Comparison of ENCODE assay signal across 8 cellular contexts in the genomic region with DNA sequence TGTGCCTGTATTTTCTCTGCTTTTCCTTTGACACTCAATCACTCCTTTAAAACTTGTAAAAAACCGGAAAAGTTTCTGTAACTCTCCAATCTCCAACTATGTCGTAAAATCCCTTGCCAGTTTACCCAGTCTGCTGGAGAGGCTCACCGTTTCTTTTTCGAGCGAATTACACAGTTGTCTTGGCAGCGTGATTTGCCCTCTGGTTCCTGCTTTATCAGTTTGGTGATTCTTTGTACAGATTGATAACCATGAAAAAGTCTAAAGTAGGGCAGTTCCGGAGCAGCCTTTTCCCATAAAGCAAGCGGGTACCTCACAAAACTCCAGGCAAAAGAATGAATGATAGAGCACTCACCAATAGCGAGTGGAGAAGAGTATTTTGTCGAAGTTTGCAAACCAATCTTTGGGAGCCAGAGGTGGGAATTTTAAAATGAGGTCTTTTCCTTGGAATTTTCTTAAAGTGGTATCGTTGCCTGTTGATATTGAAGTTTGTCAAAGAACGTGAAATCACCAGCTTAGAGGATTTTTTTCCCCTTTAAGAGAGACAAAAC. TPM values are rescaled to one million over a fixed set of nuclear protein-coding genes. Genes with fewer than 3 reads are reported as not detected.
DNase-seq lines count a peak whose midpoint lies in the region; ATAC-seq and TF ChIP-seq lines count a peak whose summit lies in the region.

A gene with protein sequence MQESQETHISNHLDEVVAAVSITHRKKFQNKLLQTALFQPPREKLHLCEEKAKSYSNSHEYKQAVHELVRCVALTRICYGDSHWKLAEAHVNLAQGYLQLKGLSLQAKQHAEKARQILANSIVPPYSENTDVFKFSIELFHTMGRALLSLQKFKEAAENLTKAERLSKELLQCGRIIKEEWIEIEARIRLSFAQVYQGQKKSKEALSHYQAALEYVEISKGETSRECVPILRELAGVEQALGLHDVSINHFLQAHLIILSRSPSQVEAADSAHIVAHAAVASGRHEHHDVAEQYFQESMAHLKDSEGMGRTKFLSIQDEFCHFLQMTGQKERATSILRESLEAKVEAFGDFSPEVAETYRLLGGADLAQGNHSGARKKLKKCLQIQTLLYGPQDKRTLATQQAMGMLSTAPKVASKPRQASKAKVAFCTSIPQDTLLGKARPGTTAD (minus strand): TSS at position 312 of the 548 bp plus-strand sequence. CDS start 20,869 bp downstream, outside the sequence.

- no peak for TF ChIP-seq RAD21 in liver (IDR thresholded peaks at IDR 0.05)

- H3K27ac ChIP-seq in liver (ENCODE audit: low read depth in 1 of 2, low read length in 2 of 2): peak within 1 kb of the TSS; percentile 73 to 90

- no peak for TF ChIP-seq CTCF in liver (IDR thresholded peaks at IDR 0.05; ENCODE audit: low read depth, low read length, missing input control)
- no peak for TF ChIP-seq CTCF in subcutaneous adipose tissue (IDR thresholded peaks at IDR 0.05; ENCODE audit: low read depth)

- H3K9me3 ChIP-seq in NT2/D1 (ENCODE audit: insufficient read depth, low read length) (no peaks in the 10 kb centered on the region), liver (ENCODE audit: control insufficient read depth in 4 of 4, low read length in 3 of 4) (no peaks in the 10 kb centered on the region)

- DNase-seq in GM04503 (ENCODE audit: low read depth) (peak; percentile 85), NT2/D1 (ENCODE audit: low read depth, low spot score) (peak; percentile 58), dermis blood vessel endothelial cell (peak; percentile 92)
- no peak for DNase-seq in stimulated activated CD4-positive, alpha-beta T cell treated with anti-CD3 and anti-CD28 coated beads, Interleukin-1b, Interleukin-23, amount 100 ng/mL, for 48 hours

- peak within 1 kb of the TSS; percentile 70 for H3K4me3 ChIP-seq in NT2/D1 (ENCODE audit: insufficient read length, low read depth)
- peak within 1 kb of the TSS; percentile 55 to 90 (median 79) for H3K4me3 ChIP-seq in liver (ENCODE audit: low read depth in 1 of 3, low read length in 3 of 3)

- H3K36me3 ChIP-seq in NT2/D1 (ENCODE audit: insufficient read depth, insufficient read length, low read length): peaks cover 5% of the 10 kb centered on the region
- no peaks in the 10 kb centered on the region for H3K36me3 ChIP-seq in liver (ENCODE audit: control insufficient read depth in 4 of 4, insufficient read depth in 3 of 4, low read depth in 1 of 4, low read length in 3 of 4)

- H3K4me1 ChIP-seq in NT2/D1 (ENCODE audit: insufficient read depth, insufficient read length): no peaks in the 10 kb centered on the region
- peaks cover 5 to 38% (median 31%) of the 10 kb centered on the region in 4 donors for H3K4me1 ChIP-seq in liver (ENCODE audit: control insufficient read depth in 4 of 4, insufficient read depth in 4 of 4, low read length in 3 of 4)

- no peak for ATAC-seq in HG02678 (IDR thresholded peaks at IDR 0.05; ENCODE audit: unreplicated experiment)
- ATAC-seq in HG02852 (IDR thresholded peaks at IDR 0.05; ENCODE audit: unreplicated experiment): no peak

- H3K27me3 ChIP-seq in NT2/D1 (ENCODE audit: insufficient read depth, insufficient read length) (peaks cover 14% of the 10 kb centered on the region), liver (ENCODE audit: control insufficient read depth in 4 of 4, insufficient read depth in 4 of 4, low read length in 3 of 4) (no peaks in the 10 kb centered on the region)

- H3K9ac ChIP-seq in NT2/D1 (ENCODE audit: insufficient read length, low read depth) (peak within 1 kb of the TSS; percentile 86), liver (ENCODE audit: low read depth in 1 of 2, low read length in 2 of 2) (peak within 1 kb of the TSS; percentile 69 to 83)

- WGBS in liver: 4% methylated on average over 12 of the region's 12 CpGs

TF ChIP-seq in liver, 16 proteins besides CTCF, POLR2A, EP300 and RAD21:
- TF ChIP-seq YY1 (IDR thresholded peaks at IDR 0.05) (peak; percentile 97), HNF4A (conservative IDR thresholded peaks at IDR 0.05) (peak; percentile 53 to 58), SP1 (IDR thresholded peaks at IDR 0.05) (peak; percentile 63), RXRA (IDR thresholded peaks at IDR 0.05) (peak; percentile 21 to 40), FOXA1 (IDR thresholded peaks at IDR 0.05) (no peak), GABPA (IDR thresholded peaks at IDR 0.05 in 1 of 2, conservative IDR thresholded peaks at IDR 0.05 in 1 of 2) (peak in 1 of 2 donors; percentile 53), TAF1 (conservative IDR thresholded peaks at IDR 0.05) (peak; percentile 67), NR2F2 (IDR thresholded peaks at IDR 0.05) (peak; percentile 64), HNF4G (IDR thresholded peaks at IDR 0.05) (no peak), FOXA2 (IDR thresholded peaks at IDR 0.05) (no peak), EGR1 (IDR thresholded peaks at IDR 0.05; ENCODE audit: low read depth in 2 of 2) (peak in 1 of 2 donors; percentile 15), JUND (IDR thresholded peaks at IDR 0.05) (peak; percentile 26 to 50)
- TF ChIP-seq, protein P1, sequence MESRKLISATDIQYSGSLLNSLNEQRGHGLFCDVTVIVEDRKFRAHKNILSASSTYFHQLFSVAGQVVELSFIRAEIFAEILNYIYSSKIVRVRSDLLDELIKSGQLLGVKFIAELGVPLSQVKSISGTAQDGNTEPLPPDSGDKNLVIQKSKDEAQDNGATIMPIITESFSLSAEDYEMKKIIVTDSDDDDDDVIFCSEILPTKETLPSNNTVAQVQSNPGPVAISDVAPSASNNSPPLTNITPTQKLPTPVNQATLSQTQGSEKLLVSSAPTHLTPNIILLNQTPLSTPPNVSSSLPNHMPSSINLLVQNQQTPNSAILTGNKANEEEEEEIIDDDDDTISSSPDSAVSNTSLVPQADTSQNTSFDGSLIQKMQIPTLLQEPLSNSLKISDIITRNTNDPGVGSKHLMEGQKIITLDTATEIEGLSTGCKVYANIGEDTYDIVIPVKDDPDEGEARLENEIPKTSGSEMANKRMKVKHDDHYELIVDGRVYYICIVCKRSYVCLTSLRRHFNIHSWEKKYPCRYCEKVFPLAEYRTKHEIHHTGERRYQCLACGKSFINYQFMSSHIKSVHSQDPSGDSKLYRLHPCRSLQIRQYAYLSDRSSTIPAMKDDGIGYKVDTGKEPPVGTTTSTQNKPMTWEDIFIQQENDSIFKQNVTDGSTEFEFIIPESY (IDR thresholded peaks at IDR 0.05): peak; percentile 84
- TF ChIP-seq, protein P2, sequence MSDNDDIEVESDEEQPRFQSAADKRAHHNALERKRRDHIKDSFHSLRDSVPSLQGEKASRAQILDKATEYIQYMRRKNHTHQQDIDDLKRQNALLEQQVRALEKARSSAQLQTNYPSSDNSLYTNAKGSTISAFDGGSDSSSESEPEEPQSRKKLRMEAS (IDR thresholded peaks at IDR 0.05): peak; percentile 47
- TF ChIP-seq, protein P3, sequence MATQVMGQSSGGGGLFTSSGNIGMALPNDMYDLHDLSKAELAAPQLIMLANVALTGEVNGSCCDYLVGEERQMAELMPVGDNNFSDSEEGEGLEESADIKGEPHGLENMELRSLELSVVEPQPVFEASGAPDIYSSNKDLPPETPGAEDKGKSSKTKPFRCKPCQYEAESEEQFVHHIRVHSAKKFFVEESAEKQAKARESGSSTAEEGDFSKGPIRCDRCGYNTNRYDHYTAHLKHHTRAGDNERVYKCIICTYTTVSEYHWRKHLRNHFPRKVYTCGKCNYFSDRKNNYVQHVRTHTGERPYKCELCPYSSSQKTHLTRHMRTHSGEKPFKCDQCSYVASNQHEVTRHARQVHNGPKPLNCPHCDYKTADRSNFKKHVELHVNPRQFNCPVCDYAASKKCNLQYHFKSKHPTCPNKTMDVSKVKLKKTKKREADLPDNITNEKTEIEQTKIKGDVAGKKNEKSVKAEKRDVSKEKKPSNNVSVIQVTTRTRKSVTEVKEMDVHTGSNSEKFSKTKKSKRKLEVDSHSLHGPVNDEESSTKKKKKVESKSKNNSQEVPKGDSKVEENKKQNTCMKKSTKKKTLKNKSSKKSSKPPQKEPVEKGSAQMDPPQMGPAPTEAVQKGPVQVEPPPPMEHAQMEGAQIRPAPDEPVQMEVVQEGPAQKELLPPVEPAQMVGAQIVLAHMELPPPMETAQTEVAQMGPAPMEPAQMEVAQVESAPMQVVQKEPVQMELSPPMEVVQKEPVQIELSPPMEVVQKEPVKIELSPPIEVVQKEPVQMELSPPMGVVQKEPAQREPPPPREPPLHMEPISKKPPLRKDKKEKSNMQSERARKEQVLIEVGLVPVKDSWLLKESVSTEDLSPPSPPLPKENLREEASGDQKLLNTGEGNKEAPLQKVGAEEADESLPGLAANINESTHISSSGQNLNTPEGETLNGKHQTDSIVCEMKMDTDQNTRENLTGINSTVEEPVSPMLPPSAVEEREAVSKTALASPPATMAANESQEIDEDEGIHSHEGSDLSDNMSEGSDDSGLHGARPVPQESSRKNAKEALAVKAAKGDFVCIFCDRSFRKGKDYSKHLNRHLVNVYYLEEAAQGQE (IDR thresholded peaks at IDR 0.05): peak; percentile 72
- TF ChIP-seq, protein P4, sequence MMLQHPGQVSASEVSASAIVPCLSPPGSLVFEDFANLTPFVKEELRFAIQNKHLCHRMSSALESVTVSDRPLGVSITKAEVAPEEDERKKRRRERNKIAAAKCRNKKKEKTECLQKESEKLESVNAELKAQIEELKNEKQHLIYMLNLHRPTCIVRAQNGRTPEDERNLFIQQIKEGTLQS (IDR thresholded peaks at IDR 0.05): no peak

RNA-seq across cellular contexts. Expression of the gene that starts here (rescaled TPM):
- total RNA-seq in dermis blood vessel endothelial cell (28.2 and 28.3 TPM in 2 replicates), liver (10 to 100 TPM in 1 of 2 donors, 1 to 10 TPM in 1; 9.9 to 12.3 TPM), subcutaneous adipose tissue (10 to 100 TPM; 19.6 to 24.0 (median 23.2) TPM)
- 1 to 10 TPM; 3.7 to 4.4 TPM for polyA plus RNA-seq in liver
